11 cellular contexts compared by ENCODE assay signal in the genomic region with DNA sequence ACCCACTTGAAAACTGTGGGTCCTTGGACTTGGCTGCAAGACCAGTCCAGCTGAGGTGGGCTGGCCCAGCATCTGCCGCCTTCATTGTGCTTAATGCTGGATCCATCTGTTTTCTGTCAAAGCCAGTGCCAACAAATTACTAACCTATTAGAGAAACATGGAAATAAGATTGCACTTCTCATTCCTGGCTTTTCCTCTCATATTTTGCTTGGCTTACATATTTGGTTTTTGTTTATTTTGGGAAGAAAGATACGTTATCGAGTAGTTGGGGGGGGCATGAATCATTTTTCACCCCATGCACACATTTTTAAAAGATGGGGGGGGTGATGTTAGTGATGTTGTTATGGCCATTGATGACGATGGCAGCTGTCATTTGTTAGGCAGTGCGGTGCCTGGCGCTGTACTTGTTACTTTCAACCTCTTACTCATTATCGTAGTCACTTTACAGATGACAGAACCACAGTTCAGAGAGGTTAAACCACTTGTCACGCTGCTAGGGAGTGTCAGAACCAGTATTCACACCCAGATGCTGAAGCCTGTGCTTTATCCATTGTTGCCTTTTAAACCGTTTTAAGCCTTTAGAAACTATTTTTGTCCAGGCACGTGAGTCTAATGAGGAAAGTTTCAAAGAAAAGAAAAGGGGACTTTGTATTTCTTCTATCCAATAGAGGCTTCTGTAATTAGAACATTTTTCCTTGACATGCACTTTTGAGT.
DNase-seq lines count a peak whose midpoint lies in the region; ATAC-seq and TF ChIP-seq lines count a peak whose summit lies in the region.
"Had no signal": no experiment of that assay in that cellular context is flagged by ENCODE, and none has a peak within 500 bp of the region (broad histone marks: within the 10 kb centered on the region; RNA-seq: fewer than 3 reads in every experiment).

No MANE protein-coding gene starts in this region.

- no peak overlapping the region for H3K27ac Mint-ChIP-seq in activated CD4-positive, alpha-beta T cell treated with anti-CD3 and anti-CD28 coated beads, Interleukin-2, amount 10 ng/mL, durations not matched to agents 24 days and 14 days
- no peak overlapping the region for H3K27ac Mint-ChIP-seq in activated CD4-positive, alpha-beta memory T cell treated with anti-CD3 and anti-CD28 coated beads, Interleukin-2, amount 10 ng/mL, durations not matched to agents 7 days and 5 days
- H3K27ac Mint-ChIP-seq in stimulated activated effector memory CD8-positive, alpha-beta T cell treated with anti-CD3 and anti-CD28 coated beads, Interleukin-12 subunit alpha, Interleukin-12 subunit beta, amount 100 ng/mL, for 72 hours, result no peak overlapping the region
- no peak overlapping the region for H3K27ac Mint-ChIP-seq in stimulated activated memory B cell treated with anti-CD40 and anti-IgM and Interleukin-4, amounts not matched to agents 10 μg/mL and 1 μg/mL and 100 μg/mL, for 72 hours

- H3K4me3 Mint-ChIP-seq in activated CD4-positive, alpha-beta T cell treated with anti-CD3 and anti-CD28 coated beads, Interleukin-2, amount 10 ng/mL, durations not matched to agents 24 days and 14 days, result no peak overlapping the region
- H3K4me3 Mint-ChIP-seq in activated CD4-positive, alpha-beta memory T cell treated with anti-CD3 and anti-CD28 coated beads, Interleukin-2, amount 10 ng/mL, durations not matched to agents 7 days and 5 days, result no peak overlapping the region
- peak overlapping the region; percentile 23 for H3K4me3 Mint-ChIP-seq in stimulated activated effector memory CD8-positive, alpha-beta T cell treated with anti-CD3 and anti-CD28 coated beads, Interleukin-12 subunit alpha, Interleukin-12 subunit beta, amount 100 ng/mL, for 72 hours
- H3K4me3 Mint-ChIP-seq in stimulated activated memory B cell treated with anti-CD40 and anti-IgM and Interleukin-4, amounts not matched to agents 10 μg/mL and 1 μg/mL and 100 μg/mL, for 72 hours, result no peak overlapping the region
- H3K4me3 Mint-ChIP-seq: activated naive CD8-positive, alpha-beta T cell had no signal

- CTCF ChIA-PET in activated CD4-positive, alpha-beta memory T cell treated with anti-CD3 and anti-CD28 coated beads, Interleukin-2, amount 10 ng/mL, durations not matched to agents 7 days and 5 days (lab: Charles Lee), result interaction anchor here (0.6 to 1.2 kb wide), 2 partner anchors 99 to 1256 kb away, joined by 3 read pairs; no protein-coding TSS in a partner anchor

- TF ChIP-seq POLR2A in heart left ventricle (IDR thresholded peaks at IDR 0.05), result no peak
- no peak for TF ChIP-seq POLR2A in tibial nerve (IDR thresholded peaks at IDR 0.05)

- H3K4me1 Mint-ChIP-seq in activated CD4-positive, alpha-beta T cell treated with anti-CD3 and anti-CD28 coated beads, Interleukin-2, amount 10 ng/mL, durations not matched to agents 24 days and 14 days, result no peaks in the 10 kb centered on the region
- peaks cover 17% of the 10 kb centered on the region for H3K4me1 Mint-ChIP-seq in activated CD4-positive, alpha-beta memory T cell treated with anti-CD3 and anti-CD28 coated beads, Interleukin-2, amount 10 ng/mL, durations not matched to agents 7 days and 5 days
- H3K4me1 Mint-ChIP-seq in stimulated activated effector memory CD8-positive, alpha-beta T cell treated with anti-CD3 and anti-CD28 coated beads, Interleukin-12 subunit alpha, Interleukin-12 subunit beta, amount 100 ng/mL, for 72 hours, result peaks cover 53% of the 10 kb centered on the region
- H3K4me1 Mint-ChIP-seq in stimulated activated memory B cell treated with anti-CD40 and anti-IgM and Interleukin-4, amounts not matched to agents 10 μg/mL and 1 μg/mL and 100 μg/mL, for 72 hours, result no peaks in the 10 kb centered on the region

- H3K9me3 ChIP-seq in heart left ventricle (no peaks in the 10 kb centered on the region), tibial nerve (no peaks in the 10 kb centered on the region)

- ATAC-seq in heart left ventricle, result peak; percentile 58 to 91 (median 82)
- ATAC-seq in stimulated activated effector memory CD8-positive, alpha-beta T cell treated with anti-CD3 and anti-CD28 coated beads, Interleukin-12 subunit alpha, Interleukin-12 subunit beta, amount 100 ng/mL, for 72 hours, result peak; percentile 100
- ATAC-seq in stimulated activated memory B cell treated with anti-CD40 and anti-IgM and Interleukin-4, amounts not matched to agents 10 μg/mL and 1 μg/mL and 100 μg/mL, for 72 hours, result no peak

- DNase-seq in activated CD4-positive, alpha-beta T cell treated with anti-CD3 and anti-CD28 coated beads for 48 hours, result peak; percentile 60
- no peak for DNase-seq in activated CD4-positive, alpha-beta T cell treated with anti-CD3 and anti-CD28 coated beads, Interleukin-2, amount 10 ng/mL, durations not matched to agents 24 days and 14 days
- DNase-seq in activated CD4-positive, alpha-beta memory T cell treated with anti-CD3 and anti-CD28 coated beads, Interleukin-2, amount 10 ng/mL, durations not matched to agents 7 days and 5 days, result peak; percentile 42
- DNase-seq in heart left ventricle, result peak in 2 of 5 donors; percentile 67 to 79
- DNase-seq in stimulated activated effector memory CD8-positive, alpha-beta T cell treated with anti-CD3 and anti-CD28 coated beads, Interleukin-12 subunit alpha, Interleukin-12 subunit beta, amount 100 ng/mL, for 72 hours (ENCODE audit: low spot score in 2 of 2), result peak; percentile 27 to 73
- DNase-seq in posterior vena cava (ENCODE audit: low spot score), result no peak
- no peak for DNase-seq in tibial nerve (ENCODE audit: low spot score in 2 of 2)
- DNase-seq: AML-193, NCI-H2029 treated with DMSO at 0.1 percent for 48 hours had no signal

- H3K36me3 ChIP-seq in heart left ventricle (peaks cover 0 to 26% (median 11%) of the 10 kb centered on the region in 9 donors), tibial nerve (peaks cover 0 to 27% (median 0%) of the 10 kb centered on the region in 3 donors)

- POLR2A ChIA-PET in activated CD4-positive, alpha-beta memory T cell treated with anti-CD3 and anti-CD28 coated beads, Interleukin-2, amount 10 ng/mL, durations not matched to agents 7 days and 5 days (lab: Charles Lee), result no interaction called here

- H3K27me3 ChIP-seq in heart left ventricle (no peaks in the 10 kb centered on the region), tibial nerve (no peaks in the 10 kb centered on the region)

- no peak overlapping the region for H3K4me3 ChIP-seq in heart left ventricle
- no peak overlapping the region for H3K4me3 ChIP-seq in tibial nerve

- no peaks in the 10 kb centered on the region for H3K9me3 Mint-ChIP-seq in activated CD4-positive, alpha-beta T cell treated with anti-CD3 and anti-CD28 coated beads, Interleukin-2, amount 10 ng/mL, durations not matched to agents 24 days and 14 days
- H3K9me3 Mint-ChIP-seq in activated CD4-positive, alpha-beta memory T cell treated with anti-CD3 and anti-CD28 coated beads, Interleukin-2, amount 10 ng/mL, durations not matched to agents 7 days and 5 days, result no peaks in the 10 kb centered on the region
- H3K9me3 Mint-ChIP-seq in stimulated activated effector memory CD8-positive, alpha-beta T cell treated with anti-CD3 and anti-CD28 coated beads, Interleukin-12 subunit alpha, Interleukin-12 subunit beta, amount 100 ng/mL, for 72 hours, result no peaks in the 10 kb centered on the region
- no peaks in the 10 kb centered on the region for H3K9me3 Mint-ChIP-seq in stimulated activated memory B cell treated with anti-CD40 and anti-IgM and Interleukin-4, amounts not matched to agents 10 μg/mL and 1 μg/mL and 100 μg/mL, for 72 hours

- no peaks in the 10 kb centered on the region for H3K27me3 Mint-ChIP-seq in activated CD4-positive, alpha-beta T cell treated with anti-CD3 and anti-CD28 coated beads, Interleukin-2, amount 10 ng/mL, durations not matched to agents 24 days and 14 days
- H3K27me3 Mint-ChIP-seq in activated CD4-positive, alpha-beta memory T cell treated with anti-CD3 and anti-CD28 coated beads, Interleukin-2, amount 10 ng/mL, durations not matched to agents 7 days and 5 days, result no peaks in the 10 kb centered on the region
- H3K27me3 Mint-ChIP-seq in stimulated activated memory B cell treated with anti-CD40 and anti-IgM and Interleukin-4, amounts not matched to agents 10 μg/mL and 1 μg/mL and 100 μg/mL, for 72 hours, result no peaks in the 10 kb centered on the region
- H3K27me3 Mint-ChIP-seq: activated naive CD8-positive, alpha-beta T cell had no signal

- intact Hi-C loops in activated CD4-positive, alpha-beta T cell treated with anti-CD3 and anti-CD28 coated beads, Interleukin-2, amount 10 ng/mL, durations not matched to agents 24 days and 14 days (cut with micrococcal nuclease), result no loop called here
- intact Hi-C loops in heart left ventricle (cut with DNase I), result loop anchor here in 1 of 10 donors (5.0 kb wide), 1 partner anchor 44 kb away; no protein-coding TSS in a partner anchor
- intact Hi-C loops in posterior vena cava (cut with DNase I), result no loop called here

- peak in 1 of 2 donors; percentile 22 for TF ChIP-seq EP300 in tibial nerve (IDR thresholded peaks at IDR 0.05)

- peaks cover 17% of the 10 kb centered on the region for H3K36me3 Mint-ChIP-seq in activated CD4-positive, alpha-beta T cell treated with anti-CD3 and anti-CD28 coated beads, Interleukin-2, amount 10 ng/mL, durations not matched to agents 24 days and 14 days (ENCODE audit: low read depth)
- H3K36me3 Mint-ChIP-seq in activated CD4-positive, alpha-beta memory T cell treated with anti-CD3 and anti-CD28 coated beads, Interleukin-2, amount 10 ng/mL, durations not matched to agents 7 days and 5 days (ENCODE audit: low read depth), result peaks cover 4% of the 10 kb centered on the region
- peaks cover 24% of the 10 kb centered on the region for H3K36me3 Mint-ChIP-seq in stimulated activated effector memory CD8-positive, alpha-beta T cell treated with anti-CD3 and anti-CD28 coated beads, Interleukin-12 subunit alpha, Interleukin-12 subunit beta, amount 100 ng/mL, for 72 hours
- peaks cover 44% of the 10 kb centered on the region for H3K36me3 Mint-ChIP-seq in stimulated activated memory B cell treated with anti-CD40 and anti-IgM and Interleukin-4, amounts not matched to agents 10 μg/mL and 1 μg/mL and 100 μg/mL, for 72 hours

- WGBS in heart left ventricle, 4 donors, result 9 to 33% (median 15%) methylated on average over 10 of the region's 10 CpGs
- 20 to 31% methylated on average over 10 of the region's 10 CpGs for WGBS in tibial nerve, 2 donors

- H3K27ac ChIP-seq in heart left ventricle, result peak overlapping the region in 11 of 12 donors; percentile 31 to 69 (median 61)
- peak overlapping the region in 2 of 4 donors; percentile 70 to 85 for H3K27ac ChIP-seq in tibial nerve

- H3K4me1 ChIP-seq in heart left ventricle (peaks cover 3 to 46% (median 41%) of the 10 kb centered on the region in 12 donors), tibial nerve (peaks cover 0 to 43% (median 18%) of the 10 kb centered on the region in 4 donors)

- TF ChIP-seq CTCF in heart left ventricle (IDR thresholded peaks at IDR 0.05) (no peak), tibial nerve (IDR thresholded peaks at IDR 0.05) (no peak)

Comparison
In these comparisons a context has a peak if more than half of its experiments do, and no peak if none do; other contexts are left out.
1. DNase-seq: peak in activated CD4-positive, alpha-beta T cell treated with anti-CD3 and anti-CD28 coated beads for 48 hours (single experiment), activated CD4-positive, alpha-beta memory T cell treated with anti-CD3 and anti-CD28 coated beads, Interleukin-2, amount 10 ng/mL, durations not matched to agents 7 days and 5 days (single experiment) and stimulated activated effector memory CD8-positive, alpha-beta T cell treated with anti-CD3 and anti-CD28 coated beads, Interleukin-12 subunit alpha, Interleukin-12 subunit beta, amount 100 ng/mL, for 72 hours (2 of 2); none in activated CD4-positive, alpha-beta T cell treated with anti-CD3 and anti-CD28 coated beads, Interleukin-2, amount 10 ng/mL, durations not matched to agents 24 days and 14 days (single experiment), posterior vena cava (single experiment) and tibial nerve (0 of 2).